ENCODE assay signal across 37 cellular contexts in genomic region chr2:16295891-16296290, GRCh38.
"Had no signal": no experiment of that assay in that cellular context is flagged by ENCODE, and none has a peak within 500 bp of the region (broad histone marks: within the 10 kb centered on the region; RNA-seq: fewer than 3 reads in every experiment).

No MANE protein-coding gene starts in this region.

- ATAC-seq: activated CD8-positive, alpha-beta T cell treated with anti-CD3 and anti-CD28 coated beads for 36 hours; activated naive CD4-positive, alpha-beta T cell treated with anti-CD3 and anti-CD28 coated beads, Interleukin-2, amount 50 U/mL, for 72 hours; activated T-cell treated with anti-CD3 and anti-CD28 coated beads, Interleukin-2, amount 50 U/mL, for 4 hours; activated T-cell treated with anti-CD3 and anti-CD28 coated beads, Interleukin-2, amount 50 U/mL, for 72 hours; activated T-helper 17 cell treated with anti-CD3 and anti-CD28 coated beads, Interleukin-2, amount 50 U/mL, for 72 hours; body of pancreas had no signal

- H3K4me1 Mint-ChIP-seq: activated B cell treated with CpG ODN at 0.5 μM for 24 hours; activated CD4-positive, alpha-beta T cell treated with anti-CD3 and anti-CD28 coated beads, Interleukin-2, amount 10 ng/mL, durations not matched to agents 24 days and 14 days; activated naive CD8-positive, alpha-beta T cell treated with anti-CD3 and anti-CD28 coated beads for 36 hours; activated T-helper 17 cell treated with anti-CD3 and anti-CD28 coated beads, Interleukin-2, amount 50 U/mL, for 72 hours had no signal

- H3K27me3 ChIP-seq: body of pancreas, brain microvascular endothelial cell had no signal

- DNase-seq: activated B cell treated with CpG ODN at 0.5 μM for 24 hours; activated CD4-positive, alpha-beta memory T cell treated with anti-CD3 and anti-CD28 coated beads for 36 hours; activated CD4-positive, alpha-beta T cell treated with anti-CD3 and anti-CD28 coated beads for 4 hours; activated CD4-positive, alpha-beta T cell treated with anti-CD3 and anti-CD28 coated beads, Interleukin-2, amount 10 ng/mL, durations not matched to agents 24 days and 14 days; activated CD4-positive, alpha-beta T cell treated with anti-CD3 and anti-CD28 coated beads, Interleukin-2, amount 50 U/mL, for 1 hour; activated CD4-positive, alpha-beta T cell treated with anti-CD3 and anti-CD28 coated beads, Interleukin-2, amount 50 U/mL, for 4 hours; activated CD4-positive, CD25-positive, alpha-beta regulatory T cell treated with anti-CD3 and anti-CD28 coated beads, Interleukin-2, amount 50 U/mL, for 72 hours; activated CD8-positive, alpha-beta memory T cell treated with anti-CD3 and anti-CD28 coated beads, Interleukin-2, amount 50 U/mL, for 4 hours; activated CD8-positive, alpha-beta T cell treated with anti-CD3 and anti-CD28 coated beads for 36 hours; activated effector memory CD4-positive, alpha-beta T cell treated with anti-CD3 and anti-CD28 coated beads, Interleukin-2, amount 50 U/mL, for 16 hours; activated gamma-delta T cell treated with Interleukin-2 at 50 U/mL for 16 hours; activated naive CD4-positive, alpha-beta T cell; activated naive CD4-positive, alpha-beta T cell treated with anti-CD3 and anti-CD28 coated beads for 36 hours; activated naive CD4-positive, alpha-beta T cell treated with anti-CD3 and anti-CD28 coated beads, Interleukin-2, amount 50 U/mL, for 16 hours; activated naive CD8-positive, alpha-beta T cell treated with anti-CD3 and anti-CD28 coated beads for 36 hours; activated T-cell treated with anti-CD3 and anti-CD28 coated beads for 4 hours; activated T-cell treated with anti-CD3 and anti-CD28 coated beads, Interleukin-2, amount 50 U/mL, for 1 hour; activated T-cell treated with anti-CD3 and anti-CD28 coated beads, Interleukin-2, amount 50 U/mL, for 4 hours; activated T-cell treated with anti-CD3 and anti-CD28 coated beads, Interleukin-2, amount 50 U/mL, for 72 hours; adrenal gland; amniotic stem cell; aorta; body of pancreas; brain microvascular endothelial cell; central memory CD4-positive, alpha-beta T cell; T-helper 1 cell; T-helper 2 cell; T-helper 9 cell had no signal

- H3K9me3 Mint-ChIP-seq: activated CD4-positive, alpha-beta T cell treated with anti-CD3 and anti-CD28 coated beads, Interleukin-2, amount 10 ng/mL, durations not matched to agents 24 days and 14 days; activated naive CD4-positive, alpha-beta T cell treated with anti-CD3 and anti-CD28 coated beads for 36 hours; activated T-cell treated with anti-CD3 and anti-CD28 coated beads, Interleukin-2, amount 50 U/mL, for 4 hours; activated T-helper 1 cell treated with anti-CD3 and anti-CD28 coated beads, Interleukin-12 subunit alpha, Interleukin-12 subunit beta, Interleukin-2, Interleukin-4 antibody, amounts not matched to agents 30 ng/mL and 10 ng/mL and 1 ng/mL, durations not matched to agents 14 hours and 24 hours and 36 hours; activated T-helper 17 cell treated with anti-CD3 and anti-CD28 coated beads, Interleukin-2, amount 50 U/mL, for 72 hours; T-helper 1 cell treated with Interleukin-12 subunit alpha and Interleukin-12 subunit beta and Interleukin-4 antibody, amounts not matched to agents 30 μg/mL and 1 μg/mL, for 36 hours; T-helper 2 cell treated with Interferon-gamma antibody and Interleukin-4, amounts not matched to agents 5 μg/mL and 100 μg/mL, for 36 hours had no signal

- H3K36me3 ChIP-seq: adrenal gland, brain microvascular endothelial cell, breast epithelium had no signal

- H3K4me1 ChIP-seq: adrenal gland, body of pancreas, breast epithelium had no signal

- H3K4me3 ChIP-seq: adrenal gland, body of pancreas, breast epithelium had no signal

- H3K36me3 Mint-ChIP-seq: activated CD4-positive, alpha-beta memory T cell treated with anti-CD3 and anti-CD28 coated beads for 36 hours; activated naive CD4-positive, alpha-beta T cell treated with anti-CD3 and anti-CD28 coated beads, Interleukin-2, amount 50 U/mL, for 72 hours; activated naive CD8-positive, alpha-beta T cell treated with anti-CD3 and anti-CD28 coated beads for 36 hours had no signal

- H3K4me3 Mint-ChIP-seq: activated B cell treated with CpG ODN at 0.5 μM for 24 hours; activated CD4-positive, alpha-beta memory T cell treated with anti-CD3 and anti-CD28 coated beads for 36 hours; activated CD4-positive, alpha-beta T cell treated with anti-CD3 and anti-CD28 coated beads, Interleukin-2, amount 10 ng/mL, durations not matched to agents 24 days and 14 days; activated CD8-positive, alpha-beta T cell treated with anti-CD3 and anti-CD28 coated beads for 36 hours; activated naive CD4-positive, alpha-beta T cell treated with anti-CD3 and anti-CD28 coated beads for 36 hours; activated naive CD8-positive, alpha-beta T cell treated with anti-CD3 and anti-CD28 coated beads for 36 hours; activated T-cell treated with anti-CD3 and anti-CD28 coated beads, Interleukin-2, amount 50 U/mL, for 4 hours; activated T-cell treated with anti-CD3 and anti-CD28 coated beads, Interleukin-2, amount 50 U/mL, for 72 hours; activated T-helper 1 cell treated with anti-CD3 and anti-CD28 coated beads, Interleukin-12 subunit alpha, Interleukin-12 subunit beta, Interleukin-2, Interleukin-4 antibody, amounts not matched to agents 30 ng/mL and 10 ng/mL and 1 ng/mL, durations not matched to agents 14 hours and 24 hours and 36 hours; activated T-helper 17 cell treated with anti-CD3 and anti-CD28 coated beads, Interleukin-2, amount 50 U/mL, for 72 hours; T-helper 1 cell treated with Interleukin-12 subunit alpha and Interleukin-12 subunit beta and Interleukin-4 antibody, amounts not matched to agents 30 μg/mL and 1 μg/mL, for 36 hours; T-helper 2 cell treated with Interferon-gamma antibody and Interleukin-4, amounts not matched to agents 5 μg/mL and 100 μg/mL, for 36 hours had no signal

- H3K9me3 ChIP-seq: adrenal gland, body of pancreas had no signal

- H3K27ac ChIP-seq: adrenal gland, body of pancreas, brain microvascular endothelial cell, breast epithelium, VCaP had no signal

- FAIRE-seq: astrocyte, TTC549 had no signal

- H3K27ac Mint-ChIP-seq: activated B cell treated with CpG ODN at 0.5 μM for 24 hours; activated CD4-positive, alpha-beta memory T cell treated with anti-CD3 and anti-CD28 coated beads for 36 hours; activated CD4-positive, alpha-beta T cell treated with anti-CD3 and anti-CD28 coated beads, Interleukin-2, amount 10 ng/mL, durations not matched to agents 24 days and 14 days; activated CD8-positive, alpha-beta T cell treated with anti-CD3 and anti-CD28 coated beads for 36 hours; activated naive CD4-positive, alpha-beta T cell treated with anti-CD3 and anti-CD28 coated beads for 36 hours; activated naive CD4-positive, alpha-beta T cell treated with anti-CD3 and anti-CD28 coated beads, Interleukin-2, amount 50 U/mL, for 72 hours; activated naive CD8-positive, alpha-beta T cell treated with anti-CD3 and anti-CD28 coated beads for 36 hours; activated T-cell treated with anti-CD3 and anti-CD28 coated beads, Interleukin-2, amount 50 U/mL, for 72 hours; activated T-helper 1 cell treated with anti-CD3 and anti-CD28 coated beads, Interleukin-12 subunit alpha, Interleukin-12 subunit beta, Interleukin-2, Interleukin-4 antibody, amounts not matched to agents 30 ng/mL and 10 ng/mL and 1 ng/mL, durations not matched to agents 14 hours and 24 hours and 36 hours; activated T-helper 17 cell treated with anti-CD3 and anti-CD28 coated beads, Interleukin-2, amount 50 U/mL, for 72 hours; T-helper 1 cell treated with Interleukin-12 subunit alpha and Interleukin-12 subunit beta and Interleukin-4 antibody, amounts not matched to agents 30 μg/mL and 1 μg/mL, for 36 hours; T-helper 2 cell treated with Interferon-gamma antibody and Interleukin-4, amounts not matched to agents 5 μg/mL and 100 μg/mL, for 36 hours had no signal
